9 cellular contexts compared by ENCODE assay signal in genomic region chr1:186681136-186681535, GRCh38. TPM values are rescaled to one million over a fixed set of nuclear protein-coding genes. Genes with fewer than 3 reads are reported as not detected.
DNase-seq lines count a peak whose midpoint lies in the region; ATAC-seq lines count a peak whose summit lies in the region.
"Had no signal": no experiment of that assay in that cellular context is flagged by ENCODE, and none has a peak within 500 bp of the region (broad histone marks: within the 10 kb centered on the region; RNA-seq: fewer than 3 reads in every experiment).

No MANE protein-coding gene starts in this region.

- H3K36me3 ChIP-seq in ACC112 (ENCODE audit: insufficient read depth, low read length) (peaks cover 15% of the 10 kb centered on the region), HUES6 (ENCODE audit: control insufficient read depth, insufficient read depth, low read length) (no peaks in the 10 kb centered on the region), muscle layer of duodenum (ENCODE audit: control insufficient read depth in 1 of 2, insufficient read depth in 2 of 2, low read length in 2 of 2) (peaks cover 0 to 6% of the 10 kb centered on the region in 2 donors)

- H3K9ac ChIP-seq in HUES6 (ENCODE audit: low read length) = peak overlapping the region; percentile 71

- no peaks in the 10 kb centered on the region for H3K27me3 ChIP-seq in ACC112 (ENCODE audit: insufficient read depth, low read length)
- H3K27me3 ChIP-seq in HUES6 (ENCODE audit: control insufficient read depth, insufficient read depth, low read length) = peaks cover 31% of the 10 kb centered on the region
- no peaks in the 10 kb centered on the region for H3K27me3 ChIP-seq in muscle layer of duodenum (ENCODE audit: low read depth, low read length)

- H3K79me2 ChIP-seq in ACC112 (ENCODE audit: control insufficient read depth, insufficient read depth, low read length, unreplicated experiment) = peaks cover 22% of the 10 kb centered on the region

- H3K9me3 ChIP-seq in HUES6 (ENCODE audit: control insufficient read depth, insufficient read depth, low read depth, low read length) (no peaks in the 10 kb centered on the region), muscle layer of duodenum (ENCODE audit: control insufficient read depth in 1 of 2, low read length in 2 of 2) (no peaks in the 10 kb centered on the region)

- H3K4me1 ChIP-seq in ACC112 (ENCODE audit: control insufficient read depth, insufficient read depth, low read length, unreplicated experiment) = peaks cover 23% of the 10 kb centered on the region
- H3K4me1 ChIP-seq in HUES6 (ENCODE audit: control insufficient read depth, insufficient read depth, low read length) = 0 out of 2 replicates have a peak, but pooled peaks cover 5% of the 10 kb centered on the region
- peaks cover 0 to 4% of the 10 kb centered on the region in 2 donors for H3K4me1 ChIP-seq in muscle layer of duodenum (ENCODE audit: control insufficient read depth in 1 of 2, insufficient read depth in 2 of 2, low read length in 2 of 2)

- DNase-seq in dermis blood vessel endothelial cell (peak; percentile 46), HuH-7.5 (ENCODE audit: low spot score) (no peak), NCI-H1930 (lab: John Stamatoyannopoulos, UW) (no peak), dedifferentiated amniotic fluid mesenchymal stem cell (ENCODE audit: extremely low spot score) (no peak)
- DNase-seq: activated T-cell treated with anti-CD3 and anti-CD28 coated beads for 4 hours had no signal

- H2AFZ ChIP-seq in ACC112 (ENCODE audit: low read length, unreplicated experiment) = peak overlapping the region; percentile 87

- ATAC-seq in GM19351 (IDR thresholded peaks at IDR 0.05; ENCODE audit: unreplicated experiment) = no peak

- H3K27ac ChIP-seq in ACC112 (ENCODE audit: low read depth, low read length) (peak overlapping the region; percentile 84), HUES6 (ENCODE audit: low read depth, low read length) (no peak overlapping the region), muscle layer of duodenum (ENCODE audit: low read length) (peak overlapping the region; percentile 97)

- peak overlapping the region; percentile 91 for H3K4me3 ChIP-seq in ACC112 (ENCODE audit: low read depth, low read length)
- H3K4me3 ChIP-seq in HUES6 (ENCODE audit: low read depth, low read length) = peak overlapping the region; percentile 76
- peak overlapping the region; percentile 73 to 77 for H3K4me3 ChIP-seq in muscle layer of duodenum (ENCODE audit: low read depth in 1 of 2, low read length in 2 of 2)

RNA-seq across cellular contexts. Expression of gene PTGS2, which starts 0.9 kb away (rescaled TPM):
- total RNA-seq in dermis blood vessel endothelial cell = 15.0 and 17.2 TPM in 2 replicates
